In the genomic region with DNA sequence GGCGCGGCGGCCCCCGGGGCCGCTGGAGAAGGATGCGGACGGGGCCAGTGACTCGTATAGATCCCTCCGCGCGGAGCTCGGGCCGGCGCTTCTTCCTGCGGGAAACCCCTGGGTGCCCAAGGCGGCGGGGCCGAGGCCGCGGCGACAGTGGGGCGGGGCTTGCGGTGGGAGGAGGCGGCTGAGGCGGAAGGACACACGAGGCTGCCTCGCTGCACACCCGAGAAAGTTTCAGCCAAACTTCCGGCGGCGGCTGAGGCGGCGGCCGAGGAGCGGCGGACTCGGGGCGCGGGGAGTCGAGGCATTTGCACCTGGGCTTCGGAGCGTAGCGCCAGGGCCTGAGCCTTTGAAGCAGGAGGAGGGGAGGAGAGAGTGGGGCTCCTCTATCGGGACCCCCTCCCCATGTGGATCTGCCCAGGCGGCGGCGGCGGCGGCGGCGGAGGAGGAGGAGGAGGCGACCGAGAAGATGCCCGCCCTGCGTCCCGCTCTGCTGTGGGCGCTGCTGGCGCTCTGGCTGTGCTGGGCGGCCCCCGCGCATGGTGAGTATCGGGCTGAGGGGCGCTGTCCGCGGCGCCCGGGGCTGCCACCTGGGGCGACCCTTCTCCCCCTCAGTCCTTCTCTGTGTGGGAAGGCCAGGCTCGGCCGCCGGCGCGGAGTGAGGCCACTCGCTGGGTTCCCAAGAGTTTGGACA, we compare ENCODE assay signal across 8 cellular contexts. TPM values are rescaled to one million over a fixed set of nuclear protein-coding genes. Genes with fewer than 3 reads are reported as not detected.
DNase-seq lines count a peak whose midpoint lies in the region; ATAC-seq and TF ChIP-seq lines count a peak whose summit lies in the region.
"Not testable (repeated sequence)": the region's sequence is repeated elsewhere in the genome, so short reads cannot be mapped to it uniquely, and the experiment has no call there.

NBPF26 (plus strand) TSS at position 231 of the 688 bp plus-strand sequence.

- not testable (repeated sequence) for H4K20me1 ChIP-seq in BLaER1 treated with 17β-estradiol and CSF1 and Interleukin-3, amounts not matched to agents 10 nM and 100 nM

- DNase-seq in RKO (ENCODE audit: low spot score) = peak; percentile 83
- DNase-seq in activated CD8-positive, alpha-beta memory T cell treated with anti-CD3 and anti-CD28 coated beads, Interleukin-2, amount 10 ng/mL, durations not matched to agents 7 days and 5 days = peak; percentile 86
- DNase-seq in cerebellar cortex (ENCODE audit: low spot score) = peak; percentile 40
- DNase-seq in stimulated activated CD8-positive, alpha-beta memory T cell treated with anti-CD3 and anti-CD28 coated beads, Interleukin-4, amount 100 ng/mL, for 48 hours = peak; percentile 67

- ATAC-seq in HG02642 (IDR thresholded peaks at IDR 0.05; ENCODE audit: poor library complexity, unreplicated experiment) = peak; percentile 75
- peak; percentile 95 for ATAC-seq in activated CD8-positive, alpha-beta memory T cell treated with anti-CD3 and anti-CD28 coated beads, Interleukin-2, amount 10 ng/mL, durations not matched to agents 7 days and 5 days

- CTCF ChIA-PET in activated CD8-positive, alpha-beta memory T cell treated with anti-CD3 and anti-CD28 coated beads, Interleukin-2, amount 10 ng/mL, durations not matched to agents 7 days and 5 days (lab: Charles Lee) = not testable (repeated sequence)

- TF ChIP-seq CTCF in parathyroid adenoma (IDR thresholded peaks at IDR 0.05) = not testable (repeated sequence)

- H3K4me1 ChIP-seq in BLaER1 treated with 17β-estradiol and CSF1 and Interleukin-3, amounts not matched to agents 10 nM and 100 nM; iPS-15b (ENCODE audit: control insufficient read depth, insufficient read depth, low read length); parathyroid adenoma: not testable (repeated sequence)

- H3K27ac Mint-ChIP-seq in activated CD8-positive, alpha-beta memory T cell treated with anti-CD3 and anti-CD28 coated beads, Interleukin-2, amount 10 ng/mL, durations not matched to agents 7 days and 5 days = peak within 1 kb of the TSS; percentile 68

- H3K27me3 Mint-ChIP-seq in activated CD8-positive, alpha-beta memory T cell treated with anti-CD3 and anti-CD28 coated beads, Interleukin-2, amount 10 ng/mL, durations not matched to agents 7 days and 5 days = not testable (repeated sequence)

- H3K9ac ChIP-seq in BLaER1 treated with 17β-estradiol and CSF1 and Interleukin-3, amounts not matched to agents 10 nM and 100 nM = peak within 1 kb of the TSS; percentile 76 to 84 (median 81)
- H3K9ac ChIP-seq in iPS-15b (ENCODE audit: low read depth, low read length); parathyroid adenoma: not testable (repeated sequence)

- H3K27me3 ChIP-seq in BLaER1 treated with 17β-estradiol and CSF1 and Interleukin-3, amounts not matched to agents 10 nM and 100 nM; iPS-15b (ENCODE audit: control insufficient read depth, insufficient read depth, low read length); parathyroid adenoma (ENCODE audit: control insufficient read depth, insufficient read depth, low read length): not testable (repeated sequence)

- H3K79me2 ChIP-seq in parathyroid adenoma = not testable (repeated sequence)

- H2AFZ ChIP-seq in parathyroid adenoma = peak within 1 kb of the TSS; percentile 81

- H3K4me1 Mint-ChIP-seq in activated CD8-positive, alpha-beta memory T cell treated with anti-CD3 and anti-CD28 coated beads, Interleukin-2, amount 10 ng/mL, durations not matched to agents 7 days and 5 days = not testable (repeated sequence)

- peak within 1 kb of the TSS; percentile 9 to 82 (median 73); a peak in 21 of 22 replicates for H3K27ac ChIP-seq in BLaER1 treated with 17β-estradiol and CSF1 and Interleukin-3, amounts not matched to agents 10 nM and 100 nM
- peak within 1 kb of the TSS; percentile 11 for H3K27ac ChIP-seq in parathyroid adenoma

- H3K4me3 ChIP-seq in BLaER1 treated with 17β-estradiol and CSF1 and Interleukin-3, amounts not matched to agents 10 nM and 100 nM = peak within 1 kb of the TSS; percentile 61 to 77 (median 69)
- peak within 1 kb of the TSS; percentile 30 for H3K4me3 ChIP-seq in iPS-15b (ENCODE audit: low read depth, low read length)
- peak within 1 kb of the TSS; percentile 62 for H3K4me3 ChIP-seq in parathyroid adenoma (ENCODE audit: low read depth, low read length)

- H3K36me3 Mint-ChIP-seq in activated CD8-positive, alpha-beta memory T cell treated with anti-CD3 and anti-CD28 coated beads, Interleukin-2, amount 10 ng/mL, durations not matched to agents 7 days and 5 days = not testable (repeated sequence)

- H3K4me2 ChIP-seq in BLaER1 treated with 17β-estradiol and CSF1 and Interleukin-3, amounts not matched to agents 10 nM and 100 nM = peak within 1 kb of the TSS in 8 of 11 experiments; percentile 15 to 50 (median 40); a peak in 10 of 22 replicates
- peak within 1 kb of the TSS; percentile 58 for H3K4me2 ChIP-seq in parathyroid adenoma (ENCODE audit: low read length)

- peak within 1 kb of the TSS; percentile 66 for H3K4me3 Mint-ChIP-seq in activated CD8-positive, alpha-beta memory T cell treated with anti-CD3 and anti-CD28 coated beads, Interleukin-2, amount 10 ng/mL, durations not matched to agents 7 days and 5 days

- not testable (repeated sequence) for H3K36me3 ChIP-seq in BLaER1 treated with 17β-estradiol and CSF1 and Interleukin-3, amounts not matched to agents 10 nM and 100 nM; iPS-15b (ENCODE audit: control insufficient read depth, insufficient read depth, low read length); parathyroid adenoma (ENCODE audit: control insufficient read depth, insufficient read depth, low read length)

- H3K9me3 ChIP-seq in BLaER1 treated with 17β-estradiol and CSF1 and Interleukin-3, amounts not matched to agents 10 nM and 100 nM (replicated peaks in 1 of 11); iPS-15b (ENCODE audit: control insufficient read depth, insufficient read depth, low read length); parathyroid adenoma (ENCODE audit: control insufficient read depth, low read length): not testable (repeated sequence)

- H3K9me3 Mint-ChIP-seq in activated CD8-positive, alpha-beta memory T cell treated with anti-CD3 and anti-CD28 coated beads, Interleukin-2, amount 10 ng/mL, durations not matched to agents 7 days and 5 days (ENCODE audit: low read depth) = not testable (repeated sequence)

RNA-seq across cellular contexts. Expression of gene NBPF26, which starts in this region (rescaled TPM):
- total RNA-seq in activated CD8-positive, alpha-beta memory T cell treated with anti-CD3 and anti-CD28 coated beads, Interleukin-2, amount 10 ng/mL, durations not matched to agents 7 days and 5 days = 10 to 100 TPM; 33.8 to 41.0 TPM

Comparison
In these comparisons a context has a peak if more than half of its experiments do, and no peak if none do; other contexts are left out.
1. Peak in every context shown above with its lines: DNase-seq, ATAC-seq, H3K4me3 ChIP-seq and H3K27ac ChIP-seq.